1 cellular context compared by ENCODE assay signal in the genomic region with DNA sequence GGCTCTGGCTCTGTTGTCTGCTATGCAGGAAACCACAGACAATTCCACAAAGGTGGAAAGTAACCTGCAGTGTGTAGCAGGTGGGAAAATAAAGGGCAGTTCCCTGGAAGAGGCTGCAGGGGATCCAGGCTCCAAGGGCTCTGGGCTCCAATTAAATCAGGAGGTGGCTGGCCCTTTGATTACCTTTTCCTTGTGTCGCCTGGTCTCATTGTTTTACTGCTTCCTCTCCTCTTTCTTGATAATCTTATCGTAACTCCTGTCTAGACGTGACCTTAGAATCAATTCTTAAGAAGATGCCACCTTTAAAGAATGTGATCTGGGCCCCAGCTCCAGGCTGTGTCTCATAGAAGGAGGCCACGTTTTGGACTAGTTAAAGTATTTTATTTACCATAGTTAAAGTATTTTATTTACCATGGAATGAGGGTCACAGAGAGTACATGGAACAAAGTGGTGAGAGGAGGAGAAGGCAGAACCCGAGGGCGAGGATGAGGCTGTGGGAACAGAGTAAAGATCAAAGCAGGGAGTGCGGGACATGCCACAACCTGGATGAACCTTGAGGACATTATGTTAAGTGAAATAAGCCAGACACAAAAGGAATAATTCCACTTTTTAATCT.
TF ChIP-seq lines count a peak whose summit lies in the region.

No MANE protein-coding gene starts in this region.

TF ChIP-seq in HepG2, 621 proteins besides CTCF, POLR2A, EP300 and RAD21 (continued from another document):
- TF ChIP-seq JDP2 (CRISPR knock-in tag; IDR thresholded peaks at IDR 0.05; ENCODE audit: borderline replicate concordance) (no peak), ZKSCAN1 (IDR thresholded peaks at IDR 0.05; ENCODE audit: low read length) (no peak), ZNF766 (CRISPR knock-in tag; IDR thresholded peaks at IDR 0.05; ENCODE audit: borderline replicate concordance) (no peak), TP53 (CRISPR knock-in tag; conservative IDR thresholded peaks at IDR 0.05) (no peak), ZNF234 (CRISPR knock-in tag; conservative IDR thresholded peaks at IDR 0.05) (no peak), ARNTL (CRISPR knock-in tag; IDR thresholded peaks at IDR 0.05) (no peak), XRCC5 (optimal IDR thresholded peaks at IDR 0.05; ENCODE audit: low read length) (no peak), EZH2 (conservative IDR thresholded peaks at IDR 0.05; ENCODE audit: low read depth, low read length) (no peak), ZNF569 (CRISPR knock-in tag; IDR thresholded peaks at IDR 0.05; ENCODE audit: borderline replicate concordance) (no peak), ZNF552 (CRISPR knock-in tag; IDR thresholded peaks at IDR 0.05; ENCODE audit: borderline replicate concordance) (no peak), NR2F6 (IDR thresholded peaks at IDR 0.05) (no peak; the same call in 1 of the 2 replicates), NR2F6 (CRISPR knock-in tag; IDR thresholded peaks at IDR 0.05) (peak; percentile 10; the same call in 1 of the 2 replicates), SNAPC2 (CRISPR knock-in tag; IDR thresholded peaks at IDR 0.05) (no peak), ZNF878 (CRISPR knock-in tag; IDR thresholded peaks at IDR 0.05) (no peak), ZNF816 (CRISPR knock-in tag; IDR thresholded peaks at IDR 0.05; ENCODE audit: borderline replicate concordance) (no peak), CC2D1A (CRISPR knock-in tag; IDR thresholded peaks at IDR 0.05) (no peak), CHCHD3 (CRISPR knock-in tag; IDR thresholded peaks at IDR 0.05) (no peak), ZNF775 (CRISPR knock-in tag; IDR thresholded peaks at IDR 0.05; ENCODE audit: borderline replicate concordance) (no peak), NFATC3 (CRISPR knock-in tag; IDR thresholded peaks at IDR 0.05) (no peak), SOX6 (IDR thresholded peaks at IDR 0.05) (no peak), SOX6 (CRISPR knock-in tag; IDR thresholded peaks at IDR 0.05) (peak; percentile 22; the same call in 1 of the 2 replicates), ZMYM4 (CRISPR knock-in tag; IDR thresholded peaks at IDR 0.05) (0 out of 2 replicates have a peak, but pooled peaks have one; percentile 22), ZNF20 (CRISPR knock-in tag; IDR thresholded peaks at IDR 0.05) (no peak), SRSF4 (IDR thresholded peaks at IDR 0.05; ENCODE audit: low read depth, low read length, poor library complexity, severe bottlenecking) (no peak), ZNF567 (CRISPR knock-in tag; IDR thresholded peaks at IDR 0.05; ENCODE audit: borderline replicate concordance) (no peak), PAF1 (CRISPR knock-in tag; IDR thresholded peaks at IDR 0.05) (no peak)
- TF ChIP-seq, protein P1, sequence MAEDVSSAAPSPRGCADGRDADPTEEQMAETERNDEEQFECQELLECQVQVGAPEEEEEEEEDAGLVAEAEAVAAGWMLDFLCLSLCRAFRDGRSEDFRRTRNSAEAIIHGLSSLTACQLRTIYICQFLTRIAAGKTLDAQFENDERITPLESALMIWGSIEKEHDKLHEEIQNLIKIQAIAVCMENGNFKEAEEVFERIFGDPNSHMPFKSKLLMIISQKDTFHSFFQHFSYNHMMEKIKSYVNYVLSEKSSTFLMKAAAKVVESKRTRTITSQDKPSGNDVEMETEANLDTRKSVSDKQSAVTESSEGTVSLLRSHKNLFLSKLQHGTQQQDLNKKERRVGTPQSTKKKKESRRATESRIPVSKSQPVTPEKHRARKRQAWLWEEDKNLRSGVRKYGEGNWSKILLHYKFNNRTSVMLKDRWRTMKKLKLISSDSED (CRISPR knock-in tag; IDR thresholded peaks at IDR 0.05) = no peak
- TF ChIP-seq, protein P2, sequence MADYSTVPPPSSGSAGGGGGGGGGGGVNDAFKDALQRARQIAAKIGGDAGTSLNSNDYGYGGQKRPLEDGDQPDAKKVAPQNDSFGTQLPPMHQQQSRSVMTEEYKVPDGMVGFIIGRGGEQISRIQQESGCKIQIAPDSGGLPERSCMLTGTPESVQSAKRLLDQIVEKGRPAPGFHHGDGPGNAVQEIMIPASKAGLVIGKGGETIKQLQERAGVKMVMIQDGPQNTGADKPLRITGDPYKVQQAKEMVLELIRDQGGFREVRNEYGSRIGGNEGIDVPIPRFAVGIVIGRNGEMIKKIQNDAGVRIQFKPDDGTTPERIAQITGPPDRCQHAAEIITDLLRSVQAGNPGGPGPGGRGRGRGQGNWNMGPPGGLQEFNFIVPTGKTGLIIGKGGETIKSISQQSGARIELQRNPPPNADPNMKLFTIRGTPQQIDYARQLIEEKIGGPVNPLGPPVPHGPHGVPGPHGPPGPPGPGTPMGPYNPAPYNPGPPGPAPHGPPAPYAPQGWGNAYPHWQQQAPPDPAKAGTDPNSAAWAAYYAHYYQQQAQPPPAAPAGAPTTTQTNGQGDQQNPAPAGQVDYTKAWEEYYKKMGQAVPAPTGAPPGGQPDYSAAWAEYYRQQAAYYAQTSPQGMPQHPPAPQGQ (CRISPR knock-in tag; IDR thresholded peaks at IDR 0.05; ENCODE audit: borderline replicate concordance) = no peak
- TF ChIP-seq, protein P3, sequence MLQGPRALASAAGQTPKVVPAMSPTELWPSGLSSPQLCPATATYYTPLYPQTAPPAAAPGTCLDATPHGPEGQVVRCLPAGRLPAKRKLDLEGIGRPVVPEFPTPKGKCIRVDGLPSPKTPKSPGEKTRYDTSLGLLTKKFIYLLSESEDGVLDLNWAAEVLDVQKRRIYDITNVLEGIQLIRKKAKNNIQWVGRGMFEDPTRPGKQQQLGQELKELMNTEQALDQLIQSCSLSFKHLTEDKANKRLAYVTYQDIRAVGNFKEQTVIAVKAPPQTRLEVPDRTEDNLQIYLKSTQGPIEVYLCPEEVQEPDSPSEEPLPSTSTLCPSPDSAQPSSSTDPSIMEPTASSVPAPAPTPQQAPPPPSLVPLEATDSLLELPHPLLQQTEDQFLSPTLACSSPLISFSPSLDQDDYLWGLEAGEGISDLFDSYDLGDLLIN (CRISPR knock-in tag; IDR thresholded peaks at IDR 0.05; ENCODE audit: borderline replicate concordance) = no peak
